In the genomic region with DNA sequence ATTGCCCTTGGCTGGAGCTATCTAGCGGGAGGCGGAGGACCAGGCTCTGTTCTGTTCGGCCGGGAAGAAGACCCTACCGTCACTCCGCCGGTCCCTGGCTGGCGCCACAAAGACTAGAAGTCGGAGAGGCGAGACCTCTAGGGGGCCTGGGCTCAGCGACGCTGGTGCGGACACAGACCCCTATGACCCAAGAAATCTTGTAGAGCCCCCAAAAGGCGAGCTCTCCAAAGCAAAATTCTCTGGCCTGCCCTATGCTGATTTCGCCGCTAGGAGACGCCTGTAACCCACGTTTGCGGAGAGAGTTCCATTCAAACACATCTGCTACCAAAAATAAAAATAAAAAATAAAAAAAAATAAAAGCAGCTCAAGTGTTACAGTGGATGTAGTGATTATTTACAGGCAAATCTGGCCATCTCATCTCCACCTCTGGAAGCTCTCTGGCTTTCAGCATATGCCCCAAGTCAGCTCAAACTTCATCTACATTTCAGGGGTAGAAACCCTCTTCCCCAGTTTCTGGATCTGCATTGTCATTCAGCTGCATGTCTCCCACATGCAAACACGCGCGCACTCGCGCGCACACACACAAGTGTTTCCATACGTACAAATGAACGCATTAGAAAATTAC, we compare ENCODE assay signal across 8 cellular contexts. TPM values are rescaled to one million over a fixed set of nuclear protein-coding genes. Genes with fewer than 3 reads are reported as not detected.
DNase-seq lines count a peak whose midpoint lies in the region; ATAC-seq and TF ChIP-seq lines count a peak whose summit lies in the region.

No MANE protein-coding gene starts in this region.

- H2AFZ ChIP-seq in fibroblast of lung (ENCODE audit: low read length): peak overlapping the region; percentile 62

- no peaks in the 10 kb centered on the region for H3K9me3 ChIP-seq in fibroblast of lung (ENCODE audit: control insufficient read depth, insufficient read depth, low read depth, low read length)

- H3K4me2 ChIP-seq in fibroblast of lung (ENCODE audit: extremely low read depth, insufficient read depth, low read length): peak overlapping the region; percentile 98

- DNase-seq in ACHN (peak; percentile 49), GM12865 (ENCODE audit: low read depth) (peak; percentile 22), SK-MEL-5 (ENCODE audit: low read depth, low spot score) (peak; percentile 66), fibroblast of lung (ENCODE audit: low read depth in 2 of 2) (peak; percentile 53 to 77), occipital lobe (lab: John Stamatoyannopoulos, UW) (peak; percentile 67)

- TF ChIP-seq CTCF in GM12865 (IDR thresholded peaks at IDR 0.05; ENCODE audit: insufficient read depth, low read depth, low read length, missing control alignments) (peak; percentile 68), fibroblast of lung (conservative IDR thresholded peaks at IDR 0.05 in 1 of 2, IDR thresholded peaks at IDR 0.05 in 1 of 2; ENCODE audit: low read depth in 1 of 2, low read length in 2 of 2) (peak; percentile 97 to 99)

- H3K27me3 ChIP-seq in fibroblast of lung (ENCODE audit: control insufficient read depth, insufficient read depth, low read length): peaks cover 3% of the 10 kb centered on the region

- H3K79me2 ChIP-seq in fibroblast of lung (ENCODE audit: control insufficient read depth, insufficient read depth, low read length): no peaks in the 10 kb centered on the region

- no peaks in the 10 kb centered on the region for H3K36me3 ChIP-seq in fibroblast of lung (ENCODE audit: control insufficient read depth, insufficient read depth, low read length)

- in situ Hi-C loops in ACHN (cut with HindIII; ENCODE audit: low pct_ligation_motif_present, low pct_unique_long_range_greater_than_20kb, low sequenced_read_pairs): no loop called here
- in situ Hi-C loops in SK-MEL-5 (cut with HindIII; ENCODE audit: low pct_unique_long_range_greater_than_20kb, low sequenced_read_pairs): no loop called here

- ATAC-seq in HG03432 (IDR thresholded peaks at IDR 0.05; ENCODE audit: unreplicated experiment) (peak; percentile 46), HG03039 (IDR thresholded peaks at IDR 0.05; ENCODE audit: unreplicated experiment) (no peak), HG03095 (IDR thresholded peaks at IDR 0.05; ENCODE audit: unreplicated experiment) (no peak)

- no peak overlapping the region for H3K27ac ChIP-seq in fibroblast of lung (ENCODE audit: insufficient read depth, low read length)

- no peak overlapping the region for H3K9ac ChIP-seq in fibroblast of lung (ENCODE audit: insufficient read depth, low read length)

- H3K4me1 ChIP-seq in fibroblast of lung (ENCODE audit: control insufficient read depth, extremely low read depth, insufficient read depth, low read length): peaks cover 5% of the 10 kb centered on the region

- H4K20me1 ChIP-seq in fibroblast of lung (ENCODE audit: control insufficient read depth, extremely low read depth, insufficient read depth, low read length): no peaks in the 10 kb centered on the region

- H3K4me3 ChIP-seq in GM12865 (ENCODE audit: low read depth, low read length) (no peak overlapping the region), fibroblast of lung (replicated peaks in 1 of 4; ENCODE audit: control extremely low read depth in 1 of 4, insufficient read depth in 1 of 4, low read depth in 3 of 4, low read length in 4 of 4) (peak overlapping the region; percentile 42 to 65 (median 58))

RNA-seq across cellular contexts. Expression of a gene that starts 2.4 kb away (rescaled TPM):
- total RNA-seq in SK-MEL-5 (2014; rRNA removed; shearing (Covaris generic)): 0.08 and 0.29 TPM in 2 replicates
- 0.50 and 1.4 TPM in 2 replicates for polyA plus RNA-seq in SK-MEL-5 (2015; cell fraction: cytosol; rRNA removed)
- polyA plus RNA-seq in SK-MEL-5 (2015; cell fraction: nucleus; rRNA removed): 0.04 and 1.8 TPM in 2 replicates
- total RNA-seq in fibroblast of lung: 0.26 and 0.66 TPM in 2 replicates
- polyA plus RNA-seq in fibroblast of lung: 2.0 and 19.5 TPM in 2 replicates
- 1.9 and 17.2 TPM in 2 replicates for polyA plus RNA-seq in fibroblast of lung (2012)
- 8.3 and 39.9 TPM in 2 replicates for polyA minus RNA-seq in fibroblast of lung (ENCODE audit: low replicate concordance)
- total RNA-seq in occipital lobe: 43.8 TPM

Comparison
In these comparisons a context has a peak if more than half of its experiments do, and no peak if none do; other contexts are left out.
1. RNA of a gene that starts 2.4 kb away (total RNA-seq): 43.8 TPM in occipital lobe (single experiment); 0.26 to 0.66 TPM in fibroblast of lung and 0.08 to 0.29 TPM in SK-MEL-5; every median in the first group is over 10 times any median in the second.
2. Peak in every context shown above with its lines, with median percentiles within 50 percentile points of each other: DNase-seq.